In the genomic region with DNA sequence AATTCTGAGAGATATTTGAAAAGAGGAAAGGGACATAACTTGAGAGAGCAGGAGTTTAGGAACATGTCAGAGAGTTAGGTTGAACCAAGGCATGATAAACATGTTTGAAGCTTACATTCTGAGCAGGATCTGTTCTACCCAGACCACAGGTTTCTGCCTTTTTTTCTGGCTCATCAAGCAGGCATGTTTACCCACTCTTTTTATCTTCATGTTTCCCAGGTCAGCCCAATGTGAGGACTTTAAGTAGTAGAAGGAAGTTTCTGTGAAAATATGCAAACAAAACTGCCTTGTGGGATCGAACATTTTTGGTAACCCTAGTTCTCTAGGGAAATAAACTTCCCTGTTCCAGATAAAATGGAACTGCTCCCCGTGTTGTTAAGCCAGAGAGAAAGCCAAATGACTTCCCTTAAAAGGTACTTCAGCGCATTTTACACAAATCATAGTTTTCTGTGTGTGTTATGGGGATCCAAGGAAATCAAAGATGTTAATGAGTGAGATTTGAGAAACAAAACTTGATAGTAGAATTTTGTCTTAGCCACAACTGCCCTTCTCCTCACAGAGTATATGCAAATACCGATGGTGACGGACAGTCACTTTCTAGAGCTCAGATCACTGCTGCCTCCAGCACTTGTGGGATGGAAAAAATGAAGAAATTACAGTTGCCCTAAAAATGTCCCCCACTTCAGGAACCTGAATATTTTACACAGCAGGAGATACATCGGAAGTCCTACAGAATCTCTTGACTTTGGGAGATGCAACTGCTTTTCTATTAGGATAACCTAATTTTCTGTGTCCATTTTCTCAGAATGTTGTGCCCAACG, we compare ENCODE assay signal across 8 cellular contexts. TPM values are rescaled to one million over a fixed set of nuclear protein-coding genes. Genes with fewer than 3 reads are reported as not detected.
DNase-seq lines count a peak whose midpoint lies in the region; FAIRE-seq and TF ChIP-seq lines count a peak whose summit lies in the region.

No MANE protein-coding gene starts in this region.

- no peaks in the 10 kb centered on the region for H3K27me3 ChIP-seq in HUES6 (ENCODE audit: control insufficient read depth, insufficient read depth, low read length)
- no peaks in the 10 kb centered on the region for H3K27me3 ChIP-seq in ascending aorta
- no peaks in the 10 kb centered on the region for H3K27me3 ChIP-seq in keratinocyte (ENCODE audit: control insufficient read depth, extremely low read depth, insufficient read depth, low read length)
- H3K27me3 ChIP-seq in subcutaneous abdominal adipose tissue (ENCODE audit: control insufficient read depth in 5 of 5, insufficient read depth in 4 of 5, low read length in 5 of 5) = no peaks in the 10 kb centered on the region

- H3K27ac ChIP-seq in HUES6 (ENCODE audit: low read depth, low read length) (no peak overlapping the region), ascending aorta (peak overlapping the region; percentile 92 to 94), keratinocyte (ENCODE audit: control insufficient read depth, insufficient read depth, low read length) (peak overlapping the region; percentile 89), subcutaneous abdominal adipose tissue (ENCODE audit: low read depth, low read length) (peak overlapping the region; percentile 96)

- peak overlapping the region; percentile 92 for H3K4me2 ChIP-seq in keratinocyte (ENCODE audit: control insufficient read depth, extremely low read depth, insufficient read depth, low read depth, low read length)

- H3K36me3 ChIP-seq in HUES6 (ENCODE audit: control insufficient read depth, insufficient read depth, low read length) (no peaks in the 10 kb centered on the region), ascending aorta (no peaks in the 10 kb centered on the region), keratinocyte (ENCODE audit: control insufficient read depth in 2 of 2, extremely low read depth in 1 of 2, insufficient read depth in 2 of 2, low read length in 2 of 2) (no peaks in the 10 kb centered on the region), subcutaneous abdominal adipose tissue (ENCODE audit: control insufficient read depth in 5 of 5, insufficient read depth in 5 of 5, low read length in 5 of 5) (no peaks in the 10 kb centered on the region)

- dilution Hi-C loops in keratinocyte (cut with MboI; ENCODE audit: extremely low pct_ligation_motif_present, low sequenced_read_pairs) = no loop called here

- peaks cover 34% of the 10 kb centered on the region for H3K79me2 ChIP-seq in keratinocyte (ENCODE audit: control insufficient read depth, insufficient read depth, low read length)

- H3K4me3 ChIP-seq in HUES6 (ENCODE audit: low read depth, low read length) (peak overlapping the region; percentile 99), ascending aorta (peak overlapping the region; percentile 83 to 90), keratinocyte (ENCODE audit: control insufficient read depth in 2 of 3, extremely low read depth in 1 of 3, insufficient read depth in 2 of 3, low read depth in 1 of 3, low read length in 3 of 3) (peak overlapping the region; percentile 89 to 96 (median 91)), subcutaneous abdominal adipose tissue (ENCODE audit: low read depth in 1 of 5, low read length in 5 of 5) (peak overlapping the region; percentile 72 to 99 (median 96))

- H3K4me1 ChIP-seq in HUES6 (ENCODE audit: control insufficient read depth, insufficient read depth, low read length) (peaks cover 15% of the 10 kb centered on the region), ascending aorta (peaks cover 4 to 27% of the 10 kb centered on the region in 2 donors), keratinocyte (ENCODE audit: control insufficient read depth, extremely low read depth, insufficient read depth, low read length) (peaks cover 21% of the 10 kb centered on the region), subcutaneous abdominal adipose tissue (ENCODE audit: control insufficient read depth in 5 of 5, insufficient read depth in 5 of 5, low read length in 5 of 5) (peaks cover 0 to 46% (median 37%) of the 10 kb centered on the region in 5 donors)

- H3K9me3 ChIP-seq in HUES6 (ENCODE audit: control insufficient read depth, insufficient read depth, low read depth, low read length) = no peaks in the 10 kb centered on the region
- no peaks in the 10 kb centered on the region for H3K9me3 ChIP-seq in ascending aorta
- no peaks in the 10 kb centered on the region for H3K9me3 ChIP-seq in keratinocyte (ENCODE audit: control insufficient read depth, low read depth, low read length)
- H3K9me3 ChIP-seq in subcutaneous abdominal adipose tissue (ENCODE audit: control insufficient read depth in 5 of 5, low read length in 5 of 5) = no peaks in the 10 kb centered on the region

- H3K9me1 ChIP-seq in keratinocyte (ENCODE audit: control insufficient read depth, extremely low read depth, insufficient read depth, low read length) = no peaks in the 10 kb centered on the region

- FAIRE-seq in keratinocyte (lab: Jason Lieb, UNC) = no peak

- H2AFZ ChIP-seq in keratinocyte (ENCODE audit: control insufficient read depth, low read length) = peak overlapping the region; percentile 100

- no peak for TF ChIP-seq CTCF in ascending aorta (IDR thresholded peaks at IDR 0.05)
- no peak for TF ChIP-seq CTCF in keratinocyte (optimal IDR thresholded peaks at IDR 0.05 in 1 of 3, IDR thresholded peaks at IDR 0.05 in 1 of 3, conservative IDR thresholded peaks at IDR 0.05 in 1 of 3; ENCODE audit: extremely low read depth in 1 of 3, insufficient read depth in 2 of 3, low read length in 3 of 3)

- H3K9ac ChIP-seq in HUES6 (ENCODE audit: low read length) = peak overlapping the region; percentile 78
- peak overlapping the region; percentile 94 for H3K9ac ChIP-seq in keratinocyte (ENCODE audit: control insufficient read depth, extremely low read depth, insufficient read depth, low read length)
- peak overlapping the region; percentile 76 to 99 (median 97) for H3K9ac ChIP-seq in subcutaneous abdominal adipose tissue (ENCODE audit: low read length in 5 of 5)

- intact Hi-C loops in ascending aorta (cut with DNase I) = loop anchor here (2.0 to 5.0 kb wide), 3 partner anchors 54 to 971 kb away; a partner anchor contains a TSS

- peaks cover 2% of the 10 kb centered on the region for H4K20me1 ChIP-seq in keratinocyte (ENCODE audit: control insufficient read depth, extremely low read depth, insufficient read depth, low read length)

- DNase-seq in SIG-M5 treated with dmso at 0.1 percent for 504 hours (lab: John Stamatoyannopoulos, UW; ENCODE audit: unreplicated experiment) = peak; percentile 48
- DNase-seq in SIG-M5 (lab: John Stamatoyannopoulos, UW) = no peak
- no peak for DNase-seq in ascending aorta (ENCODE audit: low spot score in 2 of 2)
- DNase-seq in keratinocyte (ENCODE audit: low read depth, low spot score) = no peak
- no peak for DNase-seq in NCI-H1436 treated with DMSO at 0.1 percent for 48 hours (lab: John Stamatoyannopoulos, UW)
- DNase-seq in stimulated activated CD4-positive, alpha-beta T cell treated with anti-CD3 and anti-CD28 coated beads, Interleukin-2, amount 100 ng/mL, for 48 hours = no peak

RNA-seq across cellular contexts. Expression of a gene that starts 0.8 kb away (rescaled TPM):
- 41.7 TPM for total RNA-seq in ascending aorta
- polyA plus RNA-seq in keratinocyte = 19.9 to 23.2 TPM (median 20.5 TPM) in 3 replicates
- polyA plus RNA-seq in keratinocyte (2011; ENCODE audit: low read depth) = 8.8 TPM
- polyA plus RNA-seq in keratinocyte (2011; cell fraction: cytosol; rRNA removed) = 11.5 and 18.7 TPM in 2 replicates
- polyA plus RNA-seq in keratinocyte (2011; cell fraction: nucleus; rRNA removed) = 26.4 and 27.5 TPM in 2 replicates
- 11.7 and 15.6 TPM in 2 replicates for polyA plus RNA-seq in keratinocyte (2012; ENCODE audit: low replicate concordance)
- 75.4 to 91.2 TPM (median 87.3 TPM) in 3 replicates for polyA minus RNA-seq in keratinocyte
- polyA minus RNA-seq in keratinocyte (2011; cell fraction: cytosol; rRNA and poly(A)+ RNA removed) = 37.2 TPM
- 40.8 and 62.8 TPM in 2 replicates for polyA minus RNA-seq in keratinocyte (2011; cell fraction: nucleus; rRNA and poly(A)+ RNA removed)

RNA-seq across cellular contexts. Expression of a gene that starts 23.2 kb away (rescaled TPM):
- total RNA-seq in ascending aorta = 1.9 TPM
- 4.8 to 6.4 TPM (median 5.4 TPM) in 3 replicates for polyA plus RNA-seq in keratinocyte
- 0.70 TPM for polyA plus RNA-seq in keratinocyte (2011; ENCODE audit: low read depth)
- polyA plus RNA-seq in keratinocyte (2011; cell fraction: cytosol; rRNA removed) = 4.8 and 4.9 TPM in 2 replicates
- polyA plus RNA-seq in keratinocyte (2011; cell fraction: nucleus; rRNA removed) = 4.5 and 5.0 TPM in 2 replicates
- 2.8 and 8.3 TPM in 2 replicates for polyA plus RNA-seq in keratinocyte (2012; ENCODE audit: low replicate concordance)
- 5.8 to 11.7 TPM (median 6.4 TPM) in 3 replicates for polyA minus RNA-seq in keratinocyte
- polyA minus RNA-seq in keratinocyte (2011; cell fraction: cytosol; rRNA and poly(A)+ RNA removed) = 2.9 TPM
- polyA minus RNA-seq in keratinocyte (2011; cell fraction: nucleus; rRNA and poly(A)+ RNA removed) = 3.1 and 4.3 TPM in 2 replicates

RNA-seq across cellular contexts. Expression of a gene that starts 23.7 kb away (rescaled TPM):
- total RNA-seq in ascending aorta = 3.2 TPM
- 11.6 to 16.9 TPM (median 16.5 TPM) in 3 replicates for polyA plus RNA-seq in keratinocyte
- 11.1 TPM for polyA plus RNA-seq in keratinocyte (2011; ENCODE audit: low read depth)
- polyA plus RNA-seq in keratinocyte (2011; cell fraction: cytosol; rRNA removed) = 6.6 and 9.4 TPM in 2 replicates
- 31.4 and 37.8 TPM in 2 replicates for polyA plus RNA-seq in keratinocyte (2011; cell fraction: nucleus; rRNA removed)
- polyA plus RNA-seq in keratinocyte (2012; ENCODE audit: low replicate concordance) = 6.0 and 11.6 TPM in 2 replicates
- 8.7 to 20.2 TPM (median 15.6 TPM) in 3 replicates for polyA minus RNA-seq in keratinocyte
- polyA minus RNA-seq in keratinocyte (2011; cell fraction: cytosol; rRNA and poly(A)+ RNA removed) = 10.7 TPM
- 9.3 and 16.5 TPM in 2 replicates for polyA minus RNA-seq in keratinocyte (2011; cell fraction: nucleus; rRNA and poly(A)+ RNA removed)

RNA-seq across cellular contexts. Expression of a gene that starts 41.0 kb away (rescaled TPM):
- not detected for total RNA-seq in ascending aorta
- 0.03 to 0.09 TPM (median 0.08 TPM) in 3 replicates for polyA plus RNA-seq in keratinocyte
- not detected for polyA plus RNA-seq in keratinocyte (2011; ENCODE audit: low read depth)
- polyA plus RNA-seq in keratinocyte (2011; cell fraction: cytosol; rRNA removed) = 0.02 and 0.03 TPM in 2 replicates
- 0.15 and 0.17 TPM in 2 replicates for polyA plus RNA-seq in keratinocyte (2011; cell fraction: nucleus; rRNA removed)
- 0.16 TPM in 1 of 2 replicates, not detected in the other for polyA plus RNA-seq in keratinocyte (2012; ENCODE audit: low replicate concordance)
- polyA minus RNA-seq in keratinocyte = 0.07 to 0.83 TPM in 2 of 3 replicates, not detected in the other
- polyA minus RNA-seq in keratinocyte (2011; cell fraction: cytosol; rRNA and poly(A)+ RNA removed) = not detected
- not detected in 2 replicates for polyA minus RNA-seq in keratinocyte (2011; cell fraction: nucleus; rRNA and poly(A)+ RNA removed)

RNA-seq across cellular contexts. Expression of a gene that starts 50.9 kb away (rescaled TPM):
- 26.4 TPM for total RNA-seq in ascending aorta
- polyA plus RNA-seq in keratinocyte = 2.3 to 4.4 TPM (median 2.8 TPM) in 3 replicates
- polyA plus RNA-seq in keratinocyte (2011; ENCODE audit: low read depth) = not detected
- polyA plus RNA-seq in keratinocyte (2011; cell fraction: cytosol; rRNA removed) = 1.1 and 1.3 TPM in 2 replicates
- polyA plus RNA-seq in keratinocyte (2011; cell fraction: nucleus; rRNA removed) = 3.6 and 3.7 TPM in 2 replicates
- polyA plus RNA-seq in keratinocyte (2012; ENCODE audit: low replicate concordance) = 3.8 TPM in 1 of 2 replicates, not detected in the other
- polyA minus RNA-seq in keratinocyte = 2.6 to 3.9 TPM (median 2.9 TPM) in 3 replicates
- polyA minus RNA-seq in keratinocyte (2011; cell fraction: cytosol; rRNA and poly(A)+ RNA removed) = 0.96 TPM
- polyA minus RNA-seq in keratinocyte (2011; cell fraction: nucleus; rRNA and poly(A)+ RNA removed) = 1.1 and 1.8 TPM in 2 replicates
